Comparison of ENCODE assay signal across 26 cellular contexts in genomic region chr5:84634256-84634655, GRCh38.
A peak's percentile ranks its signal among the peaks of the same experiment; 100 is the strongest.
DNase-seq lines count a peak whose midpoint lies in the region; ATAC-seq, FAIRE-seq and TF ChIP-seq lines count a peak whose summit lies in the region.
"Had no signal": no experiment of that assay in that cellular context is flagged by ENCODE, and none has a peak within 500 bp of the region (broad histone marks: within the 10 kb centered on the region; RNA-seq: fewer than 3 reads in every experiment).

No MANE protein-coding gene starts in this region.

- TF ChIP-seq POLR2A in GM12892 (IDR thresholded peaks at IDR 0.05; ENCODE audit: low read depth, low read length) (no peak), esophagus muscularis mucosa (IDR thresholded peaks at IDR 0.05; ENCODE audit: low read depth) (no peak)

- DNase-seq in Right ventricle myocardium superior (peak; percentile 17), right atrium auricular region (ENCODE audit: low spot score) (no peak), astrocyte (ENCODE audit: low read depth) (peak; percentile 10), kidney (peak; percentile 35), GM12892 (ENCODE audit: insufficient read length) (no peak), esophagus muscularis mucosa (ENCODE audit: extremely low spot score) (no peak), NCI-H2107 (lab: John Stamatoyannopoulos, UW) (no peak), T-helper 2 cell (no peak)
- DNase-seq: activated B cell treated with CpG ODN at 0.5 μM for 24 hours, amniotic stem cell, DMS 273 treated with DMSO at 0.1 percent for 48 hours, GM23248, Karpas-422, left ventricle myocardium superior, naive B cell, NCI-H1417, NCI-H2171 treated with DMSO at 0.1 percent for 48 hours, NCI-H82, RPMI8226, T-helper 17 cell had no signal

- ATAC-seq in Right ventricle myocardium superior (ENCODE audit: poor library complexity): no peak
- ATAC-seq: left ventricle myocardium superior, T-helper 17 cell had no signal

- no peaks in the 10 kb centered on the region for H3K27me3 Mint-ChIP-seq in astrocyte (ENCODE audit: low read depth, unreplicated experiment)
- H3K27me3 Mint-ChIP-seq: activated B cell treated with CpG ODN at 0.5 μM for 24 hours, naive B cell, progenitor cell of endocrine pancreas, T-helper 17 cell had no signal

- H3K27me3 ChIP-seq in right atrium auricular region (no peaks in the 10 kb centered on the region), astrocyte (ENCODE audit: insufficient read depth, low read length) (no peaks in the 10 kb centered on the region), esophagus muscularis mucosa (no peaks in the 10 kb centered on the region)
- H3K27me3 ChIP-seq: tibial nerve had no signal

- no peak overlapping the region for H3K27ac Mint-ChIP-seq in astrocyte (ENCODE audit: unreplicated experiment)
- H3K27ac Mint-ChIP-seq: activated B cell treated with CpG ODN at 0.5 μM for 24 hours, naive B cell, progenitor cell of endocrine pancreas, T-helper 17 cell had no signal

- intact Hi-C loops in Right ventricle myocardium superior (cut with DNase I) (no loop called here), kidney (cut with DNase I) (no loop called here), esophagus muscularis mucosa (cut with DNase I) (no loop called here)

- no peaks in the 10 kb centered on the region for H3K9me3 ChIP-seq in right atrium auricular region
- no peaks in the 10 kb centered on the region for H3K9me3 ChIP-seq in astrocyte (ENCODE audit: insufficient read depth, low read depth, low read length)
- no peaks in the 10 kb centered on the region for H3K9me3 ChIP-seq in kidney (ENCODE audit: control insufficient read depth in 1 of 2, low read length in 2 of 2)
- no peaks in the 10 kb centered on the region for H3K9me3 ChIP-seq in esophagus muscularis mucosa
- H3K9me3 ChIP-seq: tibial nerve had no signal

- H3K79me2 ChIP-seq in astrocyte (ENCODE audit: insufficient read depth, low read length): no peaks in the 10 kb centered on the region

- H3K4me1 Mint-ChIP-seq in astrocyte (ENCODE audit: low read depth, unreplicated experiment): no peaks in the 10 kb centered on the region
- H3K4me1 Mint-ChIP-seq: activated B cell treated with CpG ODN at 0.5 μM for 24 hours, naive B cell, T-helper 17 cell had no signal

- no peak for TF ChIP-seq CTCF in right atrium auricular region (IDR thresholded peaks at IDR 0.05)
- no peak for TF ChIP-seq CTCF in astrocyte (IDR thresholded peaks at IDR 0.05; ENCODE audit: insufficient read depth, low read depth, low read length)
- no peak for TF ChIP-seq CTCF in kidney (IDR thresholded peaks at IDR 0.05; ENCODE audit: borderline replicate concordance, extremely low read depth, insufficient read depth)
- no peak for TF ChIP-seq CTCF in esophagus muscularis mucosa (IDR thresholded peaks at IDR 0.05)

- H3K4me1 ChIP-seq in right atrium auricular region (no peaks in the 10 kb centered on the region), astrocyte (ENCODE audit: insufficient read depth, low read length) (no peaks in the 10 kb centered on the region), kidney (ENCODE audit: control insufficient read depth in 1 of 2, insufficient read depth in 1 of 2, low read depth in 1 of 2, low read length in 2 of 2) (no peaks in the 10 kb centered on the region), esophagus muscularis mucosa (no peaks in the 10 kb centered on the region)
- H3K4me1 ChIP-seq: tibial nerve had no signal

- H3K27ac ChIP-seq in right atrium auricular region (no peak overlapping the region), astrocyte (ENCODE audit: low read depth, low read length) (no peak overlapping the region), kidney (ENCODE audit: low read depth in 2 of 2, low read length in 2 of 2) (no peak overlapping the region), esophagus muscularis mucosa (replicated peaks in 1 of 4) (no peak overlapping the region)
- H3K27ac ChIP-seq: C4-2B, GM23248, tibial nerve had no signal

- no peak for FAIRE-seq in astrocyte (lab: Jason Lieb, UNC)
- FAIRE-seq in kidney (lab: Jason Lieb, UNC): no peak
- FAIRE-seq in GM12892 (lab: Jason Lieb, UNC): no peak
- FAIRE-seq: A204.1, endothelial cell of umbilical vein had no signal

- no peaks in the 10 kb centered on the region for H3K36me3 ChIP-seq in right atrium auricular region
- H3K36me3 ChIP-seq in astrocyte (ENCODE audit: insufficient read depth, low read length): no peaks in the 10 kb centered on the region
- H3K36me3 ChIP-seq in kidney (ENCODE audit: control insufficient read depth in 1 of 2, insufficient read depth in 2 of 2, low read length in 2 of 2): no peaks in the 10 kb centered on the region
- no peaks in the 10 kb centered on the region for H3K36me3 ChIP-seq in esophagus muscularis mucosa
- H3K36me3 ChIP-seq: tibial nerve had no signal

- H3K4me3 Mint-ChIP-seq in astrocyte (ENCODE audit: unreplicated experiment): no peak overlapping the region
- H3K4me3 Mint-ChIP-seq: activated B cell treated with CpG ODN at 0.5 μM for 24 hours, naive B cell, T-helper 17 cell had no signal

- peak overlapping the region; percentile 37 for H2AFZ ChIP-seq in astrocyte (ENCODE audit: low read depth, low read length)
- H2AFZ ChIP-seq: GM23248 had no signal

- no peaks in the 10 kb centered on the region for H3K36me3 Mint-ChIP-seq in astrocyte (ENCODE audit: low read depth, unreplicated experiment)
- H3K36me3 Mint-ChIP-seq: naive B cell had no signal

- H4K20me1 ChIP-seq in astrocyte (ENCODE audit: insufficient read depth, low read length): no peaks in the 10 kb centered on the region

- no peak overlapping the region for H3K9ac ChIP-seq in astrocyte (ENCODE audit: low read length)
- no peak overlapping the region for H3K9ac ChIP-seq in kidney (ENCODE audit: low read length in 2 of 2)
- H3K9ac ChIP-seq: GM23248 had no signal

- WGBS in esophagus muscularis mucosa: 86% methylated on average over 5 of the region's 11 CpGs

- H3K4me2 ChIP-seq in astrocyte (ENCODE audit: low read length): no peak overlapping the region
- H3K4me2 ChIP-seq: smooth muscle cell had no signal

- no peak for TF ChIP-seq EP300 in esophagus muscularis mucosa (IDR thresholded peaks at IDR 0.05)

- H3K9me3 Mint-ChIP-seq in astrocyte (ENCODE audit: unreplicated experiment): no peaks in the 10 kb centered on the region
- H3K9me3 Mint-ChIP-seq: activated B cell treated with CpG ODN at 0.5 μM for 24 hours had no signal

- H3K4me3 ChIP-seq in right atrium auricular region (no peak overlapping the region), astrocyte (ENCODE audit: insufficient read depth, low read depth, low read length) (no peak overlapping the region), kidney (ENCODE audit: low read length in 2 of 2) (no peak overlapping the region), esophagus muscularis mucosa (no peak overlapping the region)
- H3K4me3 ChIP-seq: GM23248, smooth muscle cell, tibial nerve had no signal

Comparison
In these comparisons a context has a peak if more than half of its experiments do, and no peak if none do; other contexts are left out.
1. DNase-seq: peak in Right ventricle myocardium superior (single experiment), astrocyte (single experiment) and kidney (single experiment); none in right atrium auricular region (single experiment), GM12892 (single experiment), esophagus muscularis mucosa (single experiment), NCI-H2107 (single experiment) and T-helper 2 cell (0 of 5).